In genomic region chr14:88612981-88613380, GRCh38 we compare ENCODE assay signal across 17 cellular contexts. TPM values are rescaled to one million over a fixed set of nuclear protein-coding genes. Genes with fewer than 3 reads are reported as not detected.
DNase-seq lines count a peak whose midpoint lies in the region; ATAC-seq, FAIRE-seq and TF ChIP-seq lines count a peak whose summit lies in the region.
"Had no signal": no experiment of that assay in that cellular context is flagged by ENCODE, and none has a peak within 500 bp of the region (broad histone marks: within the 10 kb centered on the region; RNA-seq: fewer than 3 reads in every experiment).

No MANE protein-coding gene starts in this region.

- H3F3A ChIP-seq in PC-3 (ENCODE audit: low read length, unreplicated experiment) = peaks cover 24% of the 10 kb centered on the region

- peak; percentile 39 for DNase-seq in HT1080 (ENCODE audit: low read depth)
- DNase-seq in PC-3 = peak; percentile 15
- DNase-seq in endothelial cell of umbilical vein (ENCODE audit: low read depth, low spot score) = peak; percentile 19
- peak; percentile 13 for DNase-seq in renal cortical epithelial cell (ENCODE audit: low read depth)
- no peak for DNase-seq in NCI-H526 treated with DMSO at 0.1 percent for 48 hours (lab: John Stamatoyannopoulos, UW)
- DNase-seq in esophagus muscularis mucosa (ENCODE audit: extremely low spot score) = no peak
- DNase-seq in testis = no peak
- DNase-seq: activated CD4-positive, alpha-beta T cell treated with anti-CD3 and anti-CD28 coated beads for 4 hours; activated CD8-positive, alpha-beta memory T cell treated with anti-CD3 and anti-CD28 coated beads, Interleukin-2, amount 50 U/mL, for 4 hours; activated naive CD4-positive, alpha-beta T cell treated with Interleukin-2 at 50 U/mL for 16 hours; CD8-positive, alpha-beta T cell; DMS79 treated with DMSO at 0.1 percent for 48 hours; NCI-H1092; NK-92 treated with Interleukin-12 subunit alpha and Interleukin-12 subunit beta, amount 100 ng/mL, for 24 hours; tibial artery had no signal

- H3K9me2 ChIP-seq in PC-3 (replicated peaks; ENCODE audit: low read length) = no peaks in the 10 kb centered on the region

- H3K9me1 ChIP-seq in endothelial cell of umbilical vein (replicated peaks; ENCODE audit: control insufficient read depth, extremely low read depth, insufficient read depth, low read length) = no peaks in the 10 kb centered on the region

- H3K4me2 ChIP-seq in PC-3 (ENCODE audit: low read length) = peak overlapping the region; percentile 65
- peak overlapping the region; percentile 49 for H3K4me2 ChIP-seq in endothelial cell of umbilical vein (ENCODE audit: insufficient read depth, low read length)

- H3K4me3 ChIP-seq in PC-3 (ENCODE audit: low read length) (no peak overlapping the region), endothelial cell of umbilical vein (replicated peaks in 1 of 3; ENCODE audit: insufficient read depth in 1 of 3, low read depth in 1 of 3, low read length in 3 of 3) (no peak overlapping the region), esophagus muscularis mucosa (no peak overlapping the region), testis (no peak overlapping the region)
- H3K4me3 ChIP-seq: tibial artery had no signal

- intact Hi-C loops in PC-3 (cut with micrococcal nuclease) = loop anchor here (2.0 kb wide), 1 partner anchor 36 kb away; no protein-coding TSS in a partner anchor
- intact Hi-C loops in endothelial cell of umbilical vein (cut with micrococcal nuclease) = loop anchor here (5.0 kb wide), 1 partner anchor 51 kb away; the partner anchor contains the start of gene ZC3H14
- intact Hi-C loops in esophagus muscularis mucosa (cut with DNase I) = no loop called here
- intact Hi-C loops in testis (cut with DNase I; ENCODE audit: low total_unique reads) = no loop called here

- H3K9me3 ChIP-seq in PC-3 (ENCODE audit: low read length) (no peaks in the 10 kb centered on the region), endothelial cell of umbilical vein (replicated peaks; ENCODE audit: control insufficient read depth, insufficient read depth, low read length) (no peaks in the 10 kb centered on the region), esophagus muscularis mucosa (no peaks in the 10 kb centered on the region), testis (no peaks in the 10 kb centered on the region)
- H3K9me3 ChIP-seq: tibial artery had no signal

- no peak for TF ChIP-seq POLR2A in endothelial cell of umbilical vein (IDR thresholded peaks at IDR 0.05; ENCODE audit: low read depth, low read length)
- no peak for TF ChIP-seq POLR2A in esophagus muscularis mucosa (IDR thresholded peaks at IDR 0.05; ENCODE audit: low read depth)
- TF ChIP-seq POLR2A in testis (IDR thresholded peaks at IDR 0.05) = no peak

- no peak for FAIRE-seq in endothelial cell of umbilical vein (lab: Jason Lieb, UNC)

- no peaks in the 10 kb centered on the region for H3K79me2 ChIP-seq in PC-3 (ENCODE audit: low read length)
- H3K79me2 ChIP-seq in endothelial cell of umbilical vein (ENCODE audit: control insufficient read depth, insufficient read depth, low read length) = no peaks in the 10 kb centered on the region

- H3K27ac ChIP-seq in PC-3 (ENCODE audit: low read length) = peak overlapping the region; percentile 65
- peak overlapping the region; percentile 78 for H3K27ac ChIP-seq in endothelial cell of umbilical vein (ENCODE audit: insufficient read depth, low read depth, low read length)
- no peak overlapping the region for H3K27ac ChIP-seq in esophagus muscularis mucosa (replicated peaks in 1 of 4)
- no peak overlapping the region for H3K27ac ChIP-seq in testis

- H4K20me1 ChIP-seq in PC-3 (ENCODE audit: low read length) (peaks cover 21% of the 10 kb centered on the region; the same call in 1 of the 2 replicates), endothelial cell of umbilical vein (replicated peaks; ENCODE audit: control insufficient read depth, extremely low read depth, insufficient read depth, low read length) (no peaks in the 10 kb centered on the region)

- CTCF ChIA-PET in PC-3 (lab: Charles Lee) = interaction anchor here (0.6 kb wide), 1 partner anchor 180 kb away, joined by 7 read pairs; the partner anchor contains the start of gene EML5
- CTCF ChIA-PET in endothelial cell of umbilical vein (lab: Charles Lee) = interaction anchor here (1.0 to 1.7 kb wide), 6 partner anchors 9 to 54 kb away, joined by 3 to 14 read pairs (median 5); no protein-coding TSS in a partner anchor

- peaks cover 58% of the 10 kb centered on the region for H3K36me3 ChIP-seq in PC-3 (ENCODE audit: low read depth, low read length)
- peaks cover 0 to 15% of the 10 kb centered on the region in 2 experiments for H3K36me3 ChIP-seq in endothelial cell of umbilical vein (ENCODE audit: control insufficient read depth in 2 of 2, extremely low read depth in 1 of 2, insufficient read depth in 2 of 2, low read length in 2 of 2)
- H3K36me3 ChIP-seq in esophagus muscularis mucosa = peaks cover 29 to 61% (median 43%) of the 10 kb centered on the region in 4 donors
- H3K36me3 ChIP-seq in testis (ENCODE audit: low read depth, missing control alignments) = no peaks in the 10 kb centered on the region

- no peak overlapping the region for H2AFZ ChIP-seq in PC-3 (ENCODE audit: low read length)
- H2AFZ ChIP-seq in endothelial cell of umbilical vein (ENCODE audit: low read depth, low read length) = no peak overlapping the region

- WGBS in esophagus muscularis mucosa = 77% methylated on average over 4 of the region's 4 CpGs
- 75 to 86% methylated on average over 4 of the region's 4 CpGs for WGBS in testis, 2 donors

- no peak for TF ChIP-seq EP300 in esophagus muscularis mucosa (IDR thresholded peaks at IDR 0.05)

- dilution Hi-C loops in endothelial cell of umbilical vein (cut with MboI; ENCODE audit: extremely low pct_ligation_motif_present, low sequenced_read_pairs) = no loop called here

- no TSS peak for BruUV-seq in PC-3 (replicated peaks; lab: Mats Ljungman, UMichigan)
- no TSS peak for BruUV-seq in endothelial cell of umbilical vein (replicated peaks; lab: Mats Ljungman, UMichigan)

- H3K9ac ChIP-seq in PC-3 (ENCODE audit: low read length) (no peak overlapping the region), endothelial cell of umbilical vein (replicated peaks; ENCODE audit: extremely low read depth, insufficient read depth, low read length) (no peak overlapping the region)

- H3K4me1 ChIP-seq in PC-3 (ENCODE audit: insufficient read depth, low read length) (peaks cover 39% of the 10 kb centered on the region), endothelial cell of umbilical vein (ENCODE audit: control insufficient read depth, extremely low read depth, insufficient read depth, low read length) (peaks cover 39% of the 10 kb centered on the region), esophagus muscularis mucosa (peaks cover 11 to 21% (median 16%) of the 10 kb centered on the region in 4 donors), testis (no peaks in the 10 kb centered on the region)

- H3K27me3 ChIP-seq in PC-3 (ENCODE audit: low read length) (no peaks in the 10 kb centered on the region), endothelial cell of umbilical vein (ENCODE audit: control insufficient read depth in 2 of 2, insufficient read depth in 2 of 2, low read length in 2 of 2) (no peaks in the 10 kb centered on the region), esophagus muscularis mucosa (no peaks in the 10 kb centered on the region), testis (no peaks in the 10 kb centered on the region)
- H3K27me3 ChIP-seq: tibial artery had no signal

- TF ChIP-seq CTCF in PC-3 (conservative IDR thresholded peaks at IDR 0.05; ENCODE audit: low read depth, low read length) (no peak), endothelial cell of umbilical vein (IDR thresholded peaks at IDR 0.05; ENCODE audit: extremely low read depth in 1 of 2, insufficient read depth in 1 of 2, low read depth in 1 of 2, low read length in 2 of 2) (no peak), esophagus muscularis mucosa (IDR thresholded peaks at IDR 0.05) (no peak), testis (IDR thresholded peaks at IDR 0.05) (no peak)

- ATAC-seq in PC-3 = peak; percentile 25
- ATAC-seq: CD8-positive, alpha-beta T cell had no signal

- POLR2A ChIA-PET in PC-3 (lab: Charles Lee; ENCODE audit: unreplicated experiment) = no interaction called here
- POLR2A ChIA-PET in endothelial cell of umbilical vein (lab: Charles Lee) = no interaction called here

RNA-seq across cellular contexts. Expression of gene ZC3H14, which starts 50.1 kb away (rescaled TPM):
- 70.3 and 78.4 TPM in 2 replicates for total RNA-seq in HT1080 (2014; rRNA removed; shearing (Covaris generic))
- 44.7 and 52.5 TPM in 2 replicates for polyA plus RNA-seq in HT1080 (2015; cell fraction: cytosol; rRNA removed)
- 87.3 and 88.8 TPM in 2 replicates for polyA plus RNA-seq in HT1080 (2015; cell fraction: nucleus; rRNA removed)
- 51.5 and 58.2 TPM in 2 replicates for total RNA-seq in PC-3 (2014; rRNA removed)
- total RNA-seq in endothelial cell of umbilical vein = 59.6 and 61.8 TPM in 2 replicates
- polyA plus RNA-seq in endothelial cell of umbilical vein = 61.2 and 62.3 TPM in 2 replicates
- polyA plus RNA-seq in endothelial cell of umbilical vein (2011; cell fraction: cytosol; rRNA removed) = 71.1 and 77.7 TPM in 2 replicates
- polyA plus RNA-seq in endothelial cell of umbilical vein (2011; cell fraction: nucleus; rRNA removed) = 105 and 123 TPM in 2 replicates
- 39.2 and 49.9 TPM in 2 replicates for polyA plus RNA-seq in endothelial cell of umbilical vein (2012)
- 163 and 174 TPM in 2 replicates for polyA minus RNA-seq in endothelial cell of umbilical vein
- polyA minus RNA-seq in endothelial cell of umbilical vein (2011; cell fraction: cytosol; rRNA and poly(A)+ RNA removed) = 87.2 TPM
- 39.6 and 72.8 TPM in 2 replicates for polyA minus RNA-seq in endothelial cell of umbilical vein (2011; cell fraction: nucleus; rRNA and poly(A)+ RNA removed)
- 62.9 and 86.6 TPM in 2 replicates for total RNA-seq in renal cortical epithelial cell
- total RNA-seq in esophagus muscularis mucosa = 10 to 100 TPM; 48.6 to 60.0 (median 58.5) TPM
- total RNA-seq in testis = 100 to 1,000 TPM; 208 to 253 TPM
- polyA plus RNA-seq in testis (ENCODE audit: insufficient read depth, low read depth, low replicate concordance) = 354 TPM

RNA-seq across cellular contexts. Expression of gene PTPN21, which starts 58.2 kb away (rescaled TPM):
- 2.6 and 3.8 TPM in 2 replicates for total RNA-seq in HT1080 (2014; rRNA removed; shearing (Covaris generic))
- polyA plus RNA-seq in HT1080 (2015; cell fraction: cytosol; rRNA removed) = 4.1 and 5.9 TPM in 2 replicates
- polyA plus RNA-seq in HT1080 (2015; cell fraction: nucleus; rRNA removed) = 7.2 and 7.4 TPM in 2 replicates
- total RNA-seq in PC-3 (2014; rRNA removed) = 6.3 TPM in 2 replicates
- 16.1 and 22.9 TPM in 2 replicates for total RNA-seq in endothelial cell of umbilical vein
- polyA plus RNA-seq in endothelial cell of umbilical vein = 9.2 and 10.2 TPM in 2 replicates
- polyA plus RNA-seq in endothelial cell of umbilical vein (2011; cell fraction: cytosol; rRNA removed) = 6.0 and 6.1 TPM in 2 replicates
- 28.2 and 30.9 TPM in 2 replicates for polyA plus RNA-seq in endothelial cell of umbilical vein (2011; cell fraction: nucleus; rRNA removed)
- polyA plus RNA-seq in endothelial cell of umbilical vein (2012) = 8.0 and 12.5 TPM in 2 replicates
- 16.0 and 18.8 TPM in 2 replicates for polyA minus RNA-seq in endothelial cell of umbilical vein
- 3.3 TPM for polyA minus RNA-seq in endothelial cell of umbilical vein (2011; cell fraction: cytosol; rRNA and poly(A)+ RNA removed)
- 21.5 and 22.6 TPM in 2 replicates for polyA minus RNA-seq in endothelial cell of umbilical vein (2011; cell fraction: nucleus; rRNA and poly(A)+ RNA removed)
- total RNA-seq in renal cortical epithelial cell = 6.8 and 22.1 TPM in 2 replicates
- total RNA-seq in esophagus muscularis mucosa = 10 to 100 TPM; 24.7 to 47.2 (median 40.7) TPM
- total RNA-seq in testis = 10 to 100 TPM; 47.2 to 58.6 TPM
- 51.6 TPM for polyA plus RNA-seq in testis (ENCODE audit: insufficient read depth, low read depth, low replicate concordance)
- total RNA-seq: CD8-positive, alpha-beta T cell; mononuclear cell; T-helper 1 cell treated with Interleukin-12 subunit alpha and Interleukin-12 subunit beta and Interleukin-4 antibody, amounts not matched to agents 30 ng/mL and 1 ng/mL, for 36 hours had no signal

Comparison
In these comparisons a context has a peak if more than half of its experiments do, and no peak if none do; other contexts are left out.
1. DNase-seq: peak in HT1080 (single experiment), PC-3 (single experiment), endothelial cell of umbilical vein (single experiment) and renal cortical epithelial cell (single experiment); none in NCI-H526 treated with DMSO at 0.1 percent for 48 hours (single experiment), esophagus muscularis mucosa (single experiment) and testis (single experiment).
2. H3K27ac ChIP-seq: peak in PC-3 (single experiment) and endothelial cell of umbilical vein (single experiment); none in esophagus muscularis mucosa (0 of 4) and testis (0 of 2).
3. intact Hi-C loops: an anchor here in PC-3 (2.0 kb wide) and endothelial cell of umbilical vein (5.0 kb wide); none called in esophagus muscularis mucosa and testis.